Comparison of ENCODE assay signal across 29 cellular contexts in the genomic region with DNA sequence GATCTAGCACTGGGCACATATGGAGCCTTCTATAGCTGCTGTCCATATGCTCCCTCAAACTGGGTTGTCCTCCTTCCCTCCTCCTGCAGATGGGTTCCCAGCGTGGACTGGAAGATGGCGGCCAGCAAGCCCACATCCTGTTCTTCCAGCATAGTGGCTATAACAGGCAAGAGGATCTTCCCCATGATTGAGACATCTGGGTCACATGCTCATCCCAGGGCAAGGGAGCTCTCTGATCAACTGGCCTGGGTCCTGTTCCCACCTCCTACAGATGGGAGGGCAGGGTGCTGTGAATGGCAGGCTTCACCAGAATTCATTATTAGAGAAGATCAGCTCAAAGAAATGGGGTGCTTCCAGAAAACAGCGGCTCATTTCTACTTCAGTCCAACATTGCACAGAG.
"Had no signal": no experiment of that assay in that cellular context is flagged by ENCODE, and none has a peak within 500 bp of the region (broad histone marks: within the 10 kb centered on the region; RNA-seq: fewer than 3 reads in every experiment).

No MANE protein-coding gene starts in this region.

- H2AFZ ChIP-seq: hepatocyte had no signal

- H3K4me2 ChIP-seq: hepatocyte had no signal

- H3K4me3 ChIP-seq: body of pancreas, cardiac muscle cell, hepatocyte, left lung, ovary, sigmoid colon, testis, upper lobe of left lung had no signal

- H3K79me2 ChIP-seq: hepatocyte had no signal

- H3K9me3 ChIP-seq: body of pancreas, left lung, neutrophil, ovary, sigmoid colon, testis, upper lobe of left lung had no signal

- DNase-seq: activated CD4-positive, alpha-beta T cell treated with anti-CD3 and anti-CD28 coated beads, Interleukin-2, amount 10 ng/mL, durations not matched to agents 7 days and 5 days; activated CD4-positive, CD25-positive, alpha-beta regulatory T cell treated with anti-CD3 and anti-CD28 coated beads, Interleukin-2, amount 50 U/mL, for 72 hours; activated CD8-positive, alpha-beta T cell treated with anti-CD3 and anti-CD28 coated beads, Interleukin-2, amount 10 ng/mL, durations not matched to agents 7 days and 5 days; activated gamma-delta T cell; activated naive CD4-positive, alpha-beta T cell treated with anti-CD3 and anti-CD28 coated beads, Interleukin-2, amount 50 U/mL, for 16 hours; activated naive CD8-positive, alpha-beta T cell treated with anti-CD3 and anti-CD28 coated beads, Interleukin-2, amount 50 U/mL, for 24 hours; body of pancreas; dermis blood vessel endothelial cell; effector CD8-positive, alpha-beta T cell; erythroblast; foreskin melanocyte; glutamatergic neuron; immature natural killer cell; left lung; naive thymus-derived CD8-positive, alpha-beta T cell; ovary; sigmoid colon; stimulated activated CD4-positive, alpha-beta T cell treated with anti-CD3 and anti-CD28 coated beads, Interleukin-2, amount 100 ng/mL, for 48 hours; stimulated activated CD8-positive, alpha-beta memory T cell treated with anti-CD3 and anti-CD28 coated beads, Interleukin-4, amount 100 ng/mL, for 48 hours; stimulated activated naive CD4-positive, alpha-beta T cell; SW 1271; T-helper 2 cell; testis; upper lobe of left lung; WERI-Rb-1 had no signal

- ATAC-seq: activated CD8-positive, alpha-beta T cell treated with anti-CD3 and anti-CD28 coated beads, Interleukin-2, amount 10 ng/mL, durations not matched to agents 7 days and 5 days; activated naive CD8-positive, alpha-beta T cell treated with anti-CD3 and anti-CD28 coated beads, Interleukin-2, amount 50 U/mL, for 24 hours; naive thymus-derived CD8-positive, alpha-beta T cell had no signal

- H3K36me3 ChIP-seq: cardiac muscle cell, left lung, neutrophil, ovary, sigmoid colon, upper lobe of left lung, WERI-Rb-1 had no signal

- H3K27me3 ChIP-seq: body of pancreas, cardiac muscle cell, hepatocyte, left lung, neutrophil, ovary, sigmoid colon, testis, upper lobe of left lung had no signal

- H3K4me1 ChIP-seq: left lung had no signal

- FAIRE-seq: TTC549 had no signal

- H3K27ac ChIP-seq: cardiac muscle cell, hepatocyte, left lung, neutrophil, ovary, upper lobe of left lung, WERI-Rb-1 had no signal
